Comparison of ENCODE assay signal across 1 cellular context in the genomic region with DNA sequence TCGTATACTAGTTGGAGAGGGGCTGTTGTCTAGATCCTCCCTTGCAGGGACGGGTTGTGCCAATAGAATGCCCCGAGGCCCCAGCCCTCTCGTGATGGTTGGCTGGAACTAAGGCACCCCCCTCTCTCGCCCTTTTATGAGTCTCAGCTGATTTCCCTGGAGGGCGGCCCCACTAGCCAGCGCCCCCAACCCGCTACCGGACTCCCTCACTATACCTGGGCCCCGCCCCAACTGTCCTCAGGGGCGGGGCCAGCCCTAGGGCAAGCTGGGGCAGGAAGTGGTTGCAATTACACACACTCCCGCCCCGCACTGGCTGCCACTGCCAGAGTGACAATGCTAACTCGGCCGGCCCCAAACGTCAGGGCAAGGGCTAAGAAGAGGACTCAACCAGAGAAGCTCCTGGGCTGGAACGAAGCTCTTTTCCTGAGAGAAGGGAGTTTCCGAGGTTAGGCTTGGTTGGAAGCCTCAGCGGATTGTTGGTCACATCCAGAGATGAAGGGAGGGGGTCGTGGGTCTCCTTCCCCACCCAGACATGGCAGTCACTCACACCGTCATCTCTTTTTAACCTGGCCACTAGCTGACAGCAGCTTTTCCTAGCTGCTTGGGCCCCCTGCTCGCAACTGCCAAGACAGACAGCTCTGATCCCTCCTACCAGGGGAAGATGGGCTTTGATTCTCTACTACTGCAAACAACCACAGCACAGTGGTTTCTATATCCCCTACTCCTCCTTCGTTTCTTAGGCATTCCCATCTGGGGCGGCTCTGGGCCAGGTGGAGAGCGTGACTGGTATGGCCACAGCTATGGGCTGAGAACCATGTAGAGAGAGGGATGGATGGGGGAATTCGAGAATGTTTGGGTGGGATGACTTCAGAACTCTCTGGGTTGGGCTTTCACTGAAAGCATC.
TF ChIP-seq lines count a peak whose summit lies in the region.

No MANE protein-coding gene starts in this region.

TF ChIP-seq in HEK293, 187 proteins besides CTCF, POLR2A, EP300 and RAD21 (continued from another document and continues in another):
- TF ChIP-seq, protein P1, sequence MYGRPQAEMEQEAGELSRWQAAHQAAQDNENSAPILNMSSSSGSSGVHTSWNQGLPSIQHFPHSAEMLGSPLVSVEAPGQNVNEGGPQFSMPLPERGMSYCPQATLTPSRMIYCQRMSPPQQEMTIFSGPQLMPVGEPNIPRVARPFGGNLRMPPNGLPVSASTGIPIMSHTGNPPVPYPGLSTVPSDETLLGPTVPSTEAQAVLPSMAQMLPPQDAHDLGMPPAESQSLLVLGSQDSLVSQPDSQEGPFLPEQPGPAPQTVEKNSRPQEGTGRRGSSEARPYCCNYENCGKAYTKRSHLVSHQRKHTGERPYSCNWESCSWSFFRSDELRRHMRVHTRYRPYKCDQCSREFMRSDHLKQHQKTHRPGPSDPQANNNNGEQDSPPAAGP (tag by site-specific recombination; IDR thresholded peaks at IDR 0.05), result no peak
- TF ChIP-seq ZNF184 (tag by site-specific recombination; IDR thresholded peaks at IDR 0.05) (no peak), ZNF132 (tag by site-specific recombination; IDR thresholded peaks at IDR 0.05; ENCODE audit: borderline replicate concordance) (no peak), ZNF112 (tag by site-specific recombination; IDR thresholded peaks at IDR 0.05) (no peak), ZNF513 (tag by site-specific recombination; IDR thresholded peaks at IDR 0.05) (no peak), ZNF518A (tag by site-specific recombination; conservative IDR thresholded peaks at IDR 0.05; ENCODE audit: low read depth) (no peak), ZNF626 (tag by site-specific recombination; IDR thresholded peaks at IDR 0.05) (no peak), KLF7 (tag by site-specific recombination; IDR thresholded peaks at IDR 0.05; ENCODE audit: borderline replicate concordance) (no peak), ZNF311 (tag by site-specific recombination; IDR thresholded peaks at IDR 0.05; ENCODE audit: borderline replicate concordance) (no peak), ZNF350 (tag by site-specific recombination; IDR thresholded peaks at IDR 0.05) (no peak), ZNF677 (tag by site-specific recombination; IDR thresholded peaks at IDR 0.05) (no peak), ZNF133 (tag by site-specific recombination; IDR thresholded peaks at IDR 0.05) (no peak), ZSCAN4 (tag by site-specific recombination; IDR thresholded peaks at IDR 0.05) (peak; percentile 15; the same call in 1 of the 2 replicates), ZNF561 (tag by site-specific recombination; IDR thresholded peaks at IDR 0.05; ENCODE audit: borderline replicate concordance) (no peak), ZNF280C (tag by site-specific recombination; IDR thresholded peaks at IDR 0.05) (no peak), IKZF3 (tag by site-specific recombination; IDR thresholded peaks at IDR 0.05) (no peak), TCF7L2 (IDR thresholded peaks at IDR 0.05; ENCODE audit: borderline replicate concordance, low read depth, low read length) (no peak), ZNF658 (tag by site-specific recombination; IDR thresholded peaks at IDR 0.05) (no peak), ZSCAN16 (tag by site-specific recombination; IDR thresholded peaks at IDR 0.05) (no peak), ZNF776 (tag by site-specific recombination; IDR thresholded peaks at IDR 0.05; ENCODE audit: borderline replicate concordance) (no peak), ZNF366 (tag by site-specific recombination; conservative IDR thresholded peaks at IDR 0.05) (no peak), ZNF645 (tag by site-specific recombination; IDR thresholded peaks at IDR 0.05) (no peak), ZNF670 (tag by site-specific recombination; IDR thresholded peaks at IDR 0.05; ENCODE audit: low read depth) (no peak), ZNF473 (tag by site-specific recombination; IDR thresholded peaks at IDR 0.05) (no peak), ZNF239 (tag by site-specific recombination; IDR thresholded peaks at IDR 0.05) (no peak), GFI1B (tag by site-specific recombination; IDR thresholded peaks at IDR 0.05) (no peak), ZXDB (tag by site-specific recombination; IDR thresholded peaks at IDR 0.05) (peak; percentile 51; the same call in 1 of the 2 replicates), ZNF596 (tag by site-specific recombination; IDR thresholded peaks at IDR 0.05) (no peak), ZNF175 (tag by site-specific recombination; IDR thresholded peaks at IDR 0.05) (no peak), MYNN (tag by site-specific recombination; IDR thresholded peaks at IDR 0.05; ENCODE audit: borderline replicate concordance) (no peak), ZNF24 (tag by site-specific recombination; IDR thresholded peaks at IDR 0.05) (no peak), ZIC2 (tag by site-specific recombination; IDR thresholded peaks at IDR 0.05) (no peak), PRDM1 (tag by site-specific recombination; IDR thresholded peaks at IDR 0.05) (no peak), PRDM10 (tag by site-specific recombination; IDR thresholded peaks at IDR 0.05) (peak; percentile 63), SP2 (tag by site-specific recombination; IDR thresholded peaks at IDR 0.05) (peak; percentile 78), ZNF16 (tag by site-specific recombination; IDR thresholded peaks at IDR 0.05; ENCODE audit: low read depth) (no peak), ZNF138 (tag by site-specific recombination; IDR thresholded peaks at IDR 0.05; ENCODE audit: borderline replicate concordance) (no peak), ZFP69B (tag by site-specific recombination; IDR thresholded peaks at IDR 0.05) (peak; percentile 57; the same call in 1 of the 2 replicates), GLI2 (tag by site-specific recombination; IDR thresholded peaks at IDR 0.05; ENCODE audit: borderline replicate concordance, low read depth) (no peak), ZFP37 (tag by site-specific recombination; IDR thresholded peaks at IDR 0.05) (0 out of 2 replicates have a peak, but pooled peaks have one; percentile 40), ZNF248 (tag by site-specific recombination; IDR thresholded peaks at IDR 0.05) (no peak), KLF8 (tag by site-specific recombination; IDR thresholded peaks at IDR 0.05) (no peak)
- TF ChIP-seq, protein P2, sequence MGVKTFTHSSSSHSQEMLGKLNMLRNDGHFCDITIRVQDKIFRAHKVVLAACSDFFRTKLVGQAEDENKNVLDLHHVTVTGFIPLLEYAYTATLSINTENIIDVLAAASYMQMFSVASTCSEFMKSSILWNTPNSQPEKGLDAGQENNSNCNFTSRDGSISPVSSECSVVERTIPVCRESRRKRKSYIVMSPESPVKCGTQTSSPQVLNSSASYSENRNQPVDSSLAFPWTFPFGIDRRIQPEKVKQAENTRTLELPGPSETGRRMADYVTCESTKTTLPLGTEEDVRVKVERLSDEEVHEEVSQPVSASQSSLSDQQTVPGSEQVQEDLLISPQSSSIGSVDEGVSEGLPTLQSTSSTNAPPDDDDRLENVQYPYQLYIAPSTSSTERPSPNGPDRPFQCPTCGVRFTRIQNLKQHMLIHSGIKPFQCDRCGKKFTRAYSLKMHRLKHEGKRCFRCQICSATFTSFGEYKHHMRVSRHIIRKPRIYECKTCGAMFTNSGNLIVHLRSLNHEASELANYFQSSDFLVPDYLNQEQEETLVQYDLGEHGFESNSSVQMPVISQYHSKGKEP (tag by site-specific recombination; IDR thresholded peaks at IDR 0.05), result peak; percentile 49; the same call in 1 of the 2 replicates
